22 cellular contexts compared by ENCODE assay signal in genomic region chr2:23496456-23496855, GRCh38.
A peak's percentile ranks its signal among the peaks of the same experiment; 100 is the strongest.
DNase-seq lines count a peak whose midpoint lies in the region; ATAC-seq, FAIRE-seq and TF ChIP-seq lines count a peak whose summit lies in the region.
"Had no signal": no experiment of that assay in that cellular context is flagged by ENCODE, and none has a peak within 500 bp of the region (broad histone marks: within the 10 kb centered on the region; RNA-seq: fewer than 3 reads in every experiment).

No MANE protein-coding gene starts in this region.

- H3K9me1 ChIP-seq in endothelial cell of umbilical vein (replicated peaks; ENCODE audit: control insufficient read depth, extremely low read depth, insufficient read depth, low read length): no peaks in the 10 kb centered on the region

- TF ChIP-seq POLR2A in endothelial cell of umbilical vein (IDR thresholded peaks at IDR 0.05; ENCODE audit: low read depth, low read length) (no peak), GM12891 (IDR thresholded peaks at IDR 0.05; ENCODE audit: low read depth, low read length) (no peak)

- CTCF ChIA-PET in endothelial cell of umbilical vein (lab: Charles Lee): no interaction called here

- H3K36me3 Mint-ChIP-seq in T-helper 1 cell treated with Interleukin-12 subunit alpha and Interleukin-12 subunit beta and Interleukin-4 antibody, amounts not matched to agents 30 μg/mL and 1 μg/mL, for 36 hours (ENCODE audit: low read depth): no peaks in the 10 kb centered on the region
- H3K36me3 Mint-ChIP-seq: CD4-positive, CD25-positive, alpha-beta regulatory T cell; neural progenitor cell; stimulated activated effector memory CD8-positive, alpha-beta T cell treated with anti-CD3 and anti-CD28 coated beads, Interleukin-12 subunit alpha, Interleukin-12 subunit beta, amount 100 ng/mL, for 72 hours had no signal

- peaks cover 13% of the 10 kb centered on the region for H3K27me3 Mint-ChIP-seq in T-helper 1 cell treated with Interleukin-12 subunit alpha and Interleukin-12 subunit beta and Interleukin-4 antibody, amounts not matched to agents 30 μg/mL and 1 μg/mL, for 36 hours (ENCODE audit: low read depth)

- no peaks in the 10 kb centered on the region for H3K9me3 ChIP-seq in endothelial cell of umbilical vein (replicated peaks; ENCODE audit: control insufficient read depth, insufficient read depth, low read length)
- H3K9me3 ChIP-seq in MG63: no peaks in the 10 kb centered on the region
- H3K9me3 ChIP-seq: esophagus muscularis mucosa, heart left ventricle, SK-N-SH had no signal

- peaks cover 14% of the 10 kb centered on the region for H3K4me1 ChIP-seq in endothelial cell of umbilical vein (ENCODE audit: control insufficient read depth, extremely low read depth, insufficient read depth, low read length)

- no peak overlapping the region for H2AFZ ChIP-seq in endothelial cell of umbilical vein (ENCODE audit: low read depth, low read length)
- H2AFZ ChIP-seq: neural progenitor cell had no signal

- intact Hi-C loops in Right ventricle myocardium superior (cut with DNase I) (no loop called here), left cardiac atrium (cut with DNase I) (no loop called here), endothelial cell of umbilical vein (cut with micrococcal nuclease) (loop anchor here (2.0 to 5.0 kb wide), 2 partner anchors 48 to 94 kb away; no protein-coding TSS in a partner anchor)

- H3K27ac ChIP-seq in endothelial cell of umbilical vein (ENCODE audit: insufficient read depth, low read depth, low read length): no peak overlapping the region
- H3K27ac ChIP-seq: 22Rv1, cardiac muscle cell, esophagus muscularis mucosa, foreskin keratinocyte, neural progenitor cell had no signal

- no peaks in the 10 kb centered on the region for H3K79me2 ChIP-seq in endothelial cell of umbilical vein (ENCODE audit: control insufficient read depth, insufficient read depth, low read length)

- FAIRE-seq in endothelial cell of umbilical vein (lab: Jason Lieb, UNC) (no peak), GM12891 (lab: Jason Lieb, UNC) (no peak)
- FAIRE-seq: K562 had no signal

- H3K9me3 Mint-ChIP-seq in T-helper 1 cell treated with Interleukin-12 subunit alpha and Interleukin-12 subunit beta and Interleukin-4 antibody, amounts not matched to agents 30 μg/mL and 1 μg/mL, for 36 hours: no peaks in the 10 kb centered on the region
- H3K9me3 Mint-ChIP-seq: CD4-positive, CD25-positive, alpha-beta regulatory T cell; neural progenitor cell; stimulated activated effector memory CD8-positive, alpha-beta T cell treated with anti-CD3 and anti-CD28 coated beads, Interleukin-12 subunit alpha, Interleukin-12 subunit beta, amount 100 ng/mL, for 72 hours had no signal

- dilution Hi-C loops in endothelial cell of umbilical vein (cut with MboI; ENCODE audit: extremely low pct_ligation_motif_present, low sequenced_read_pairs): no loop called here

- no peaks in the 10 kb centered on the region for H3K27me3 ChIP-seq in endothelial cell of umbilical vein (ENCODE audit: control insufficient read depth in 2 of 2, insufficient read depth in 2 of 2, low read length in 2 of 2)
- no peaks in the 10 kb centered on the region for H3K27me3 ChIP-seq in MG63
- H3K27me3 ChIP-seq: cardiac muscle cell, esophagus muscularis mucosa, foreskin keratinocyte, neural progenitor cell had no signal

- H3K4me3 ChIP-seq in endothelial cell of umbilical vein (replicated peaks in 1 of 3; ENCODE audit: insufficient read depth in 1 of 3, low read depth in 1 of 3, low read length in 3 of 3) (no peak overlapping the region), MG63 (no peak overlapping the region)
- H3K4me3 ChIP-seq: cardiac muscle cell, esophagus muscularis mucosa, heart left ventricle, K562, neural progenitor cell had no signal

- H3K36me3 ChIP-seq in endothelial cell of umbilical vein (ENCODE audit: control insufficient read depth in 2 of 2, extremely low read depth in 1 of 2, insufficient read depth in 2 of 2, low read length in 2 of 2) (no peaks in the 10 kb centered on the region), MG63 (no peaks in the 10 kb centered on the region)
- H3K36me3 ChIP-seq: cardiac muscle cell, esophagus muscularis mucosa, heart left ventricle, neural progenitor cell had no signal

- no peak for DNase-seq in T-helper 1 cell
- DNase-seq in Right ventricle myocardium superior: peak; percentile 23
- DNase-seq in left cardiac atrium: no peak
- no peak for DNase-seq in endothelial cell of umbilical vein (ENCODE audit: low read depth, low spot score)
- DNase-seq in NCI-H524 (lab: John Stamatoyannopoulos, UW): no peak
- no peak for DNase-seq in GM12891 (ENCODE audit: insufficient read length, low spot score)
- no peak for DNase-seq in MG63
- DNase-seq: activated gamma-delta T cell, cortex of kidney, MM.1S, NCI-H2081, SK-N-SH had no signal

- ATAC-seq in Right ventricle myocardium superior (ENCODE audit: poor library complexity) (no peak), left cardiac atrium (no peak)
- ATAC-seq: K562 had no signal

- TF ChIP-seq CTCF in endothelial cell of umbilical vein (IDR thresholded peaks at IDR 0.05; ENCODE audit: extremely low read depth in 1 of 2, insufficient read depth in 1 of 2, low read depth in 1 of 2, low read length in 2 of 2): no peak

- no peaks in the 10 kb centered on the region for H4K20me1 ChIP-seq in endothelial cell of umbilical vein (replicated peaks; ENCODE audit: control insufficient read depth, extremely low read depth, insufficient read depth, low read length)

- no TSS peak for BruUV-seq in endothelial cell of umbilical vein (replicated peaks; lab: Mats Ljungman, UMichigan)

- H3K4me3 Mint-ChIP-seq in T-helper 1 cell treated with Interleukin-12 subunit alpha and Interleukin-12 subunit beta and Interleukin-4 antibody, amounts not matched to agents 30 μg/mL and 1 μg/mL, for 36 hours: no peak overlapping the region
- H3K4me3 Mint-ChIP-seq: neural progenitor cell; stimulated activated effector memory CD8-positive, alpha-beta T cell treated with anti-CD3 and anti-CD28 coated beads, Interleukin-12 subunit alpha, Interleukin-12 subunit beta, amount 100 ng/mL, for 72 hours had no signal

- peaks cover 32% of the 10 kb centered on the region for H3K4me1 Mint-ChIP-seq in T-helper 1 cell treated with Interleukin-12 subunit alpha and Interleukin-12 subunit beta and Interleukin-4 antibody, amounts not matched to agents 30 μg/mL and 1 μg/mL, for 36 hours (ENCODE audit: low read depth)

- peak overlapping the region; percentile 11 for H3K27ac Mint-ChIP-seq in T-helper 1 cell treated with Interleukin-12 subunit alpha and Interleukin-12 subunit beta and Interleukin-4 antibody, amounts not matched to agents 30 μg/mL and 1 μg/mL, for 36 hours
- H3K27ac Mint-ChIP-seq: stimulated activated effector memory CD8-positive, alpha-beta T cell treated with anti-CD3 and anti-CD28 coated beads, Interleukin-12 subunit alpha, Interleukin-12 subunit beta, amount 100 ng/mL, for 72 hours had no signal

- no peak overlapping the region for H3K9ac ChIP-seq in endothelial cell of umbilical vein (replicated peaks; ENCODE audit: extremely low read depth, insufficient read depth, low read length)
- H3K9ac ChIP-seq: neural progenitor cell, SK-N-SH had no signal

- peak overlapping the region; percentile 17 for H3K4me2 ChIP-seq in endothelial cell of umbilical vein (ENCODE audit: insufficient read depth, low read length)
- H3K4me2 ChIP-seq: neural progenitor cell had no signal

- POLR2A ChIA-PET in endothelial cell of umbilical vein (lab: Charles Lee): no interaction called here

TF ChIP-seq in endothelial cell of umbilical vein, 7 proteins besides CTCF, POLR2A, EP300 and RAD21:
- TF ChIP-seq GATA2 (IDR thresholded peaks at IDR 0.05; ENCODE audit: insufficient read depth, insufficient read length, low read depth, low read length) (no peak), MYC (IDR thresholded peaks at IDR 0.05; ENCODE audit: low read depth, low read length) (no peak), EZH2 (IDR thresholded peaks at IDR 0.05; ENCODE audit: borderline replicate concordance, low read depth, low read length, severe bottlenecking) (no peak), POLR2AphosphoS5 (IDR thresholded peaks at IDR 0.05; ENCODE audit: insufficient read depth, low read depth, low read length) (no peak), FOS (IDR thresholded peaks at IDR 0.05; ENCODE audit: borderline replicate concordance, insufficient read depth, low read length) (no peak), JUN (IDR thresholded peaks at IDR 0.05; ENCODE audit: borderline replicate concordance, insufficient read depth, insufficient read length, low read depth) (no peak)
- TF ChIP-seq, protein P1, sequence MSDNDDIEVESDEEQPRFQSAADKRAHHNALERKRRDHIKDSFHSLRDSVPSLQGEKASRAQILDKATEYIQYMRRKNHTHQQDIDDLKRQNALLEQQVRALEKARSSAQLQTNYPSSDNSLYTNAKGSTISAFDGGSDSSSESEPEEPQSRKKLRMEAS (IDR thresholded peaks at IDR 0.05; ENCODE audit: insufficient read depth, insufficient read length): no peak

TF ChIP-seq in GM12891, 5 proteins besides CTCF, POLR2A, EP300 and RAD21:
- TF ChIP-seq POLR2AphosphoS5 (IDR thresholded peaks at IDR 0.05; ENCODE audit: low read depth, low read length) (no peak), POU2F2 (IDR thresholded peaks at IDR 0.05; ENCODE audit: low read depth, low read length) (no peak), SPI1 (IDR thresholded peaks at IDR 0.05; ENCODE audit: low read depth, low read length) (no peak), TAF1 (IDR thresholded peaks at IDR 0.05; ENCODE audit: low read depth, low read length) (no peak), PAX5 (IDR thresholded peaks at IDR 0.05; ENCODE audit: insufficient read depth, low read length, severe bottlenecking) (no peak)
